Comparison of ENCODE assay signal across 8 cellular contexts in the genomic region with DNA sequence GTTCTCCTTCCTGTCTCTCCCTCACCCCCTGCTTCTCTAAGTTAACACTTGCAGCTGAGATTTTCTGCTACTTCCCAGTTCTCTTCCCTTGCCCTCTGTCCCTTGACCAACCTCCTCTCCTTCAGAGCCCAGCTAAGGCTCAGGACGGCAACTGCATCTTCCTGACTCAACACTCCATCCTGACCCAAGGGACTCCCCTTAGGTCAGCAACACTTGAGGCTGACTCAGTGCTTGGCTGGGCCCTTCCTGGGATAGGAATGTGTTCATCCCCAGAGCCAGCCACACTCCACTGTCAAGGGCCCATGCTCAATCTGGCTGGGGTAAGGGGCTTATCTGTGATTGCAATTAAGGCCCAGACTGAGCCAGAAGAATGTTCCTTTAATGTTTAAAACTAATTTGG. TPM values are rescaled to one million over a fixed set of nuclear protein-coding genes. Genes with fewer than 3 reads are reported as not detected.
A peak's percentile ranks its signal among the peaks of the same experiment; 100 is the strongest.
DNase-seq lines count a peak whose midpoint lies in the region; ATAC-seq and TF ChIP-seq lines count a peak whose summit lies in the region.

No MANE protein-coding gene starts in this region.

- no peaks in the 10 kb centered on the region for H3K27me3 ChIP-seq in CD8-positive, alpha-beta memory T cell (ENCODE audit: insufficient read depth, low read length, poor library complexity, severe bottlenecking)
- no peaks in the 10 kb centered on the region for H3K27me3 ChIP-seq in SK-N-SH (ENCODE audit: insufficient read depth)
- no peaks in the 10 kb centered on the region for H3K27me3 ChIP-seq in fibroblast of lung (ENCODE audit: control insufficient read depth, insufficient read depth, low read length)
- H3K27me3 ChIP-seq in psoas muscle (ENCODE audit: insufficient read depth in 3 of 3, low read length in 2 of 3), result peaks cover 0 to 7% (median 0%) of the 10 kb centered on the region in 3 donors

- peak overlapping the region; percentile 87 to 99 (median 92) for H3K27ac Mint-ChIP-seq in CD8-positive, alpha-beta memory T cell
- H3K27ac Mint-ChIP-seq in progenitor cell of endocrine pancreas, result no peak overlapping the region

- WGBS in SK-N-SH (ENCODE audit: low lambda C conversion rate), result 31% methylated on average over 1 of the region's 1 CpG
- WGBS in psoas muscle, 3 donors, result 62 to 67% (median 67%) methylated on average over 1 of the region's 1 CpG

- no peak overlapping the region for H3K27ac ChIP-seq in CD8-positive, alpha-beta memory T cell (ENCODE audit: low read depth, low read length)
- no peak overlapping the region; a peak in 1 of 4 replicates for H3K27ac ChIP-seq in SK-N-SH (ENCODE audit: low read depth in 2 of 2, low read length in 1 of 2)
- peak overlapping the region; percentile 78 for H3K27ac ChIP-seq in fibroblast of lung (ENCODE audit: insufficient read depth, low read length)
- H3K27ac ChIP-seq in psoas muscle, result peak overlapping the region; percentile 18

- intact Hi-C loops in psoas muscle (cut with DNase I), result loop anchor here in 1 of 2 donors (5.0 kb wide), 1 partner anchor 651 kb away; no protein-coding TSS in a partner anchor

- peak in 1 of 5 donors; percentile 26 for DNase-seq in CD8-positive, alpha-beta memory T cell
- DNase-seq in SK-N-SH (no peak), fibroblast of lung (ENCODE audit: low read depth in 2 of 2) (peak; percentile 79 to 80), psoas muscle (peak; percentile 82 to 83), progenitor cell of endocrine pancreas (ENCODE audit: low spot score, unreplicated experiment) (no peak), G401 (ENCODE audit: low spot score) (no peak)

- POLR2A ChIA-PET in CD8-positive, alpha-beta memory T cell (lab: Charles Lee), result no interaction called here
- POLR2A ChIA-PET in SK-N-SH (lab: Yijun Ruan, JAX), result interaction anchor here (1.2 kb wide), 1 partner anchor 12 kb away, joined by 3 read pairs; no protein-coding TSS in a partner anchor

- in situ Hi-C loops in G401 (cut with HindIII; ENCODE audit: low sequenced_read_pairs), result no loop called here

- TF ChIP-seq EP300 in SK-N-SH (IDR thresholded peaks at IDR 0.05; ENCODE audit: borderline replicate concordance in 1 of 2, low read depth in 1 of 2, low read length in 1 of 2), result no peak

- H3K4me3 ChIP-seq in CD8-positive, alpha-beta memory T cell (ENCODE audit: low read length), result no peak overlapping the region
- H3K4me3 ChIP-seq in SK-N-SH (ENCODE audit: low read depth in 2 of 2, low read length in 1 of 2), result no peak overlapping the region
- H3K4me3 ChIP-seq in fibroblast of lung (replicated peaks in 1 of 4; ENCODE audit: control extremely low read depth in 1 of 4, insufficient read depth in 1 of 4, low read depth in 3 of 4, low read length in 4 of 4), result peak overlapping the region in 1 of 4 experiments; percentile 48
- H3K4me3 ChIP-seq in psoas muscle, result peak overlapping the region; percentile 74

- ATAC-seq in psoas muscle, result peak; percentile 41 to 52 (median 45)
- ATAC-seq in HG03571 (IDR thresholded peaks at IDR 0.05; ENCODE audit: unreplicated experiment), result no peak
- no peak for ATAC-seq in GM18505 (IDR thresholded peaks at IDR 0.05; ENCODE audit: unreplicated experiment)

- no peaks in the 10 kb centered on the region for H3K9me2 ChIP-seq in SK-N-SH

- CTCF ChIA-PET in CD8-positive, alpha-beta memory T cell (lab: Charles Lee), result interaction anchor here (1.0 to 1.2 kb wide), 2 partner anchors 12 to 33 kb away, joined by 3 read pairs; no protein-coding TSS in a partner anchor
- CTCF ChIA-PET in SK-N-SH (lab: Yijun Ruan, JAX), result no interaction called here

- peaks cover 30% of the 10 kb centered on the region for H3K4me1 ChIP-seq in CD8-positive, alpha-beta memory T cell (ENCODE audit: insufficient read depth, low read length)
- H3K4me1 ChIP-seq in SK-N-SH (ENCODE audit: control insufficient read depth in 1 of 2, insufficient read depth in 2 of 2, low read depth in 1 of 2, low read length in 1 of 2), result peaks cover 0 to 18% of the 10 kb centered on the region in 2 experiments; a peak in 1 of 4 replicates
- peaks cover 42% of the 10 kb centered on the region for H3K4me1 ChIP-seq in fibroblast of lung (ENCODE audit: control insufficient read depth, extremely low read depth, insufficient read depth, low read length)
- peaks cover 26% of the 10 kb centered on the region for H3K4me1 ChIP-seq in psoas muscle

- peaks cover 25% of the 10 kb centered on the region for H3K36me3 ChIP-seq in CD8-positive, alpha-beta memory T cell (ENCODE audit: insufficient read depth, low read length)
- H3K36me3 ChIP-seq in SK-N-SH (replicated peaks in 1 of 2; ENCODE audit: control insufficient read depth in 1 of 2, insufficient read depth in 2 of 2, low read length in 1 of 2) (peaks cover 33 to 38% of the 10 kb centered on the region in 2 experiments), fibroblast of lung (ENCODE audit: control insufficient read depth, insufficient read depth, low read length) (peaks cover 38% of the 10 kb centered on the region), psoas muscle (ENCODE audit: insufficient read depth in 1 of 2, low read depth in 1 of 2) (peaks cover 7 to 60% of the 10 kb centered on the region in 2 donors)

- H3K36me3 Mint-ChIP-seq in CD8-positive, alpha-beta memory T cell, result peaks cover 9 to 76% (median 12%) of the 10 kb centered on the region in 3 donors
- peaks cover 14% of the 10 kb centered on the region for H3K36me3 Mint-ChIP-seq in progenitor cell of endocrine pancreas (ENCODE audit: insufficient read depth)

- peaks cover 5% of the 10 kb centered on the region for H3F3A ChIP-seq in SK-N-SH (replicated peaks; ENCODE audit: insufficient read depth)

- TF ChIP-seq CTCF in SK-N-SH (IDR thresholded peaks at IDR 0.05) (no peak), fibroblast of lung (conservative IDR thresholded peaks at IDR 0.05 in 1 of 2, IDR thresholded peaks at IDR 0.05 in 1 of 2; ENCODE audit: low read depth in 1 of 2, low read length in 2 of 2) (no peak), psoas muscle (IDR thresholded peaks at IDR 0.05) (no peak), progenitor cell of endocrine pancreas (IDR thresholded peaks at IDR 0.05; ENCODE audit: unreplicated experiment) (no peak)

- no peaks in the 10 kb centered on the region for H4K20me1 ChIP-seq in SK-N-SH (ENCODE audit: insufficient read depth)
- H4K20me1 ChIP-seq in fibroblast of lung (ENCODE audit: control insufficient read depth, extremely low read depth, insufficient read depth, low read length), result no peaks in the 10 kb centered on the region

- H3K27me3 Mint-ChIP-seq in CD8-positive, alpha-beta memory T cell, result no peaks in the 10 kb centered on the region
- no peaks in the 10 kb centered on the region for H3K27me3 Mint-ChIP-seq in progenitor cell of endocrine pancreas

- no peaks in the 10 kb centered on the region for H3K9me3 Mint-ChIP-seq in CD8-positive, alpha-beta memory T cell
- no peaks in the 10 kb centered on the region for H3K9me3 Mint-ChIP-seq in progenitor cell of endocrine pancreas (ENCODE audit: low read depth)

- no peak for TF ChIP-seq RAD21 in SK-N-SH (IDR thresholded peaks at IDR 0.05; ENCODE audit: low read length)

- H2AFZ ChIP-seq in SK-N-SH (ENCODE audit: low read depth) (no peak overlapping the region), fibroblast of lung (ENCODE audit: low read length) (no peak overlapping the region)

- no peaks in the 10 kb centered on the region for H3K9me3 ChIP-seq in CD8-positive, alpha-beta memory T cell (ENCODE audit: low read length)
- H3K9me3 ChIP-seq in SK-N-SH, result no peaks in the 10 kb centered on the region
- H3K9me3 ChIP-seq in fibroblast of lung (ENCODE audit: control insufficient read depth, insufficient read depth, low read depth, low read length), result no peaks in the 10 kb centered on the region
- no peaks in the 10 kb centered on the region for H3K9me3 ChIP-seq in psoas muscle

- peaks cover 49 to 78% (median 60%) of the 10 kb centered on the region in 3 donors for H3K4me1 Mint-ChIP-seq in CD8-positive, alpha-beta memory T cell
- H3K4me1 Mint-ChIP-seq in progenitor cell of endocrine pancreas (ENCODE audit: low read depth), result no peaks in the 10 kb centered on the region

- H3K79me2 ChIP-seq in SK-N-SH (ENCODE audit: insufficient read depth), result no peaks in the 10 kb centered on the region
- peaks cover 35% of the 10 kb centered on the region for H3K79me2 ChIP-seq in fibroblast of lung (ENCODE audit: control insufficient read depth, insufficient read depth, low read length)

- H3K4me3 Mint-ChIP-seq in CD8-positive, alpha-beta memory T cell, result peak overlapping the region; percentile 53 to 97 (median 91)
- H3K4me3 Mint-ChIP-seq in progenitor cell of endocrine pancreas (ENCODE audit: low read depth), result no peak overlapping the region

- no peak overlapping the region for H3K9ac ChIP-seq in SK-N-SH
- no peak overlapping the region for H3K9ac ChIP-seq in fibroblast of lung (ENCODE audit: insufficient read depth, low read length)

- H3K4me2 ChIP-seq in SK-N-SH (no peak overlapping the region), fibroblast of lung (ENCODE audit: extremely low read depth, insufficient read depth, low read length) (peak overlapping the region; percentile 67)

- no peak for TF ChIP-seq POLR2A in GM18505 (IDR thresholded peaks at IDR 0.05; ENCODE audit: borderline replicate concordance, extremely low read depth, insufficient read depth, insufficient read length)

RNA-seq across cellular contexts. Expression of gene CALHM2, which starts 3.4 kb away (rescaled TPM):
- total RNA-seq in CD8-positive, alpha-beta memory T cell, result 10 to 100 TPM; 20.4 to 22.2 TPM
- 92.7 TPM for polyA plus RNA-seq in CD8-positive, alpha-beta memory T cell
- polyA plus RNA-seq in SK-N-SH (2012; rRNA removed) (0.10 and 0.23 TPM in 2 replicates), fibroblast of lung (29.8 and 37.2 TPM in 2 replicates), psoas muscle (1 to 10 TPM; 6.3 to 7.8 (median 7.5) TPM)
- 0.05 and 0.12 TPM in 2 replicates for polyA plus RNA-seq in SK-N-SH (2012; cell fraction: cytosol; rRNA removed)
- polyA plus RNA-seq in SK-N-SH (2012; cell fraction: nucleus; rRNA removed), result 0.04 and 0.05 TPM in 2 replicates
- total RNA-seq in fibroblast of lung (31.6 and 35.8 TPM in 2 replicates), psoas muscle (1 to 10 TPM; 6.5 to 9.3 (median 7.3) TPM), progenitor cell of endocrine pancreas (0.58 and 0.69 TPM in 2 replicates)
- 41.0 and 49.0 TPM in 2 replicates for polyA plus RNA-seq in fibroblast of lung (2012)
- 61.1 and 62.8 TPM in 2 replicates for polyA minus RNA-seq in fibroblast of lung (ENCODE audit: low replicate concordance)
- 0.68 and 2.0 TPM in 2 replicates for total RNA-seq in G401 (2014; rRNA removed; shearing (Covaris generic))

RNA-seq across cellular contexts. Expression of gene CALHM1, which starts 9.9 kb away (rescaled TPM):
- not detected for total RNA-seq in CD8-positive, alpha-beta memory T cell
- polyA plus RNA-seq in CD8-positive, alpha-beta memory T cell, result not detected
- polyA plus RNA-seq in SK-N-SH (2012; rRNA removed), result not detected in 2 replicates
- polyA plus RNA-seq in SK-N-SH (2012; cell fraction: cytosol; rRNA removed), result not detected in 2 replicates
- not detected in 2 replicates for polyA plus RNA-seq in SK-N-SH (2012; cell fraction: nucleus; rRNA removed)
- total RNA-seq in fibroblast of lung, result not detected in 2 replicates
- not detected in 2 replicates for polyA plus RNA-seq in fibroblast of lung
- polyA plus RNA-seq in fibroblast of lung (2012), result 0.03 TPM in 1 of 2 replicates, not detected in the other
- not detected in 2 replicates for polyA minus RNA-seq in fibroblast of lung (ENCODE audit: low replicate concordance)
- total RNA-seq in psoas muscle, result not detected
- polyA plus RNA-seq in psoas muscle, result not detected
- total RNA-seq in progenitor cell of endocrine pancreas, result not detected in 2 replicates
- total RNA-seq in G401 (2014; rRNA removed; shearing (Covaris generic)), result not detected in 2 replicates

RNA-seq across cellular contexts. Expression of gene CALHM3, which starts 30.3 kb away (rescaled TPM):
- not detected for total RNA-seq in CD8-positive, alpha-beta memory T cell
- not detected for polyA plus RNA-seq in CD8-positive, alpha-beta memory T cell
- not detected in 2 replicates for polyA plus RNA-seq in SK-N-SH (2012; rRNA removed)
- not detected in 2 replicates for polyA plus RNA-seq in SK-N-SH (2012; cell fraction: cytosol; rRNA removed)
- polyA plus RNA-seq in SK-N-SH (2012; cell fraction: nucleus; rRNA removed), result not detected in 2 replicates
- not detected in 2 replicates for total RNA-seq in fibroblast of lung
- polyA plus RNA-seq in fibroblast of lung, result not detected in 2 replicates
- not detected in 2 replicates for polyA plus RNA-seq in fibroblast of lung (2012)
- polyA minus RNA-seq in fibroblast of lung (ENCODE audit: low replicate concordance), result 0.15 TPM in 1 of 2 replicates, not detected in the other
- not detected for total RNA-seq in psoas muscle
- not detected for polyA plus RNA-seq in psoas muscle
- 0.41 and 1.3 TPM in 2 replicates for total RNA-seq in progenitor cell of endocrine pancreas
- total RNA-seq in G401 (2014; rRNA removed; shearing (Covaris generic)), result not detected in 2 replicates

RNA-seq across cellular contexts. Expression of gene NEURL1, which starts 44.8 kb away (rescaled TPM):
- total RNA-seq in CD8-positive, alpha-beta memory T cell, result 1 to 10 TPM; 1.5 to 1.6 TPM
- polyA plus RNA-seq in CD8-positive, alpha-beta memory T cell, result 0.69 TPM
- 0.05 and 0.19 TPM in 2 replicates for polyA plus RNA-seq in SK-N-SH (2012; rRNA removed)
- 0.04 and 0.05 TPM in 2 replicates for polyA plus RNA-seq in SK-N-SH (2012; cell fraction: cytosol; rRNA removed)
- polyA plus RNA-seq in SK-N-SH (2012; cell fraction: nucleus; rRNA removed), result 0.12 and 0.36 TPM in 2 replicates
- under 0.01 TPM in 1 of 2 replicates, not detected in the other for total RNA-seq in fibroblast of lung
- 0.11 and 0.12 TPM in 2 replicates for polyA plus RNA-seq in fibroblast of lung
- 0.37 and 0.47 TPM in 2 replicates for polyA plus RNA-seq in fibroblast of lung (2012)
- polyA minus RNA-seq in fibroblast of lung (ENCODE audit: low replicate concordance), result 0.19 TPM in 1 of 2 replicates, not detected in the other
- total RNA-seq in psoas muscle, result 100 to 1,000 TPM in 1 of 4 donors, 10 to 100 TPM in 3; 33.6 to 103 (median 71.4) TPM
- 10 to 100 TPM; 10.9 to 87.0 (median 35.9) TPM for polyA plus RNA-seq in psoas muscle
- 17.6 and 21.5 TPM in 2 replicates for total RNA-seq in progenitor cell of endocrine pancreas
- total RNA-seq in G401 (2014; rRNA removed; shearing (Covaris generic)), result 0.68 and 0.95 TPM in 2 replicates

RNA-seq across cellular contexts. Expression of gene PDCD11, which starts 52.3 kb away (rescaled TPM):
- 10 to 100 TPM; 88.5 to 91.3 TPM for total RNA-seq in CD8-positive, alpha-beta memory T cell
- polyA plus RNA-seq in CD8-positive, alpha-beta memory T cell, result 16.4 TPM
- polyA plus RNA-seq in SK-N-SH (2012; rRNA removed), result 29.8 and 39.9 TPM in 2 replicates
- polyA plus RNA-seq in SK-N-SH (2012; cell fraction: cytosol; rRNA removed), result 12.8 and 18.1 TPM in 2 replicates
- 99.9 and 116 TPM in 2 replicates for polyA plus RNA-seq in SK-N-SH (2012; cell fraction: nucleus; rRNA removed)
- 28.8 and 34.0 TPM in 2 replicates for total RNA-seq in fibroblast of lung
- polyA plus RNA-seq in fibroblast of lung, result 10.0 and 15.1 TPM in 2 replicates
- polyA plus RNA-seq in fibroblast of lung (2012), result 14.3 and 22.2 TPM in 2 replicates
- 35.6 and 66.2 TPM in 2 replicates for polyA minus RNA-seq in fibroblast of lung (ENCODE audit: low replicate concordance)
- 10 to 100 TPM; 14.5 to 34.7 (median 25.0) TPM for total RNA-seq in psoas muscle
- polyA plus RNA-seq in psoas muscle, result 10 to 100 TPM; 13.1 to 34.0 (median 19.1) TPM
- total RNA-seq in progenitor cell of endocrine pancreas, result 56.1 and 58.1 TPM in 2 replicates
- 42.4 and 60.6 TPM in 2 replicates for total RNA-seq in G401 (2014; rRNA removed; shearing (Covaris generic))

Comparison
In these comparisons a context has a peak if more than half of its experiments do, and no peak if none do; other contexts are left out.
1. DNase-seq: peak in fibroblast of lung (2 of 2) and psoas muscle (2 of 2); none in SK-N-SH (single experiment), progenitor cell of endocrine pancreas (single experiment) and G401 (single experiment).
2. H3K27ac ChIP-seq: peak in fibroblast of lung (single experiment) and psoas muscle (single experiment); none in CD8-positive, alpha-beta memory T cell (single experiment) and SK-N-SH (0 of 2).
3. ATAC-seq: peak in psoas muscle (4 of 4); none in HG03571 (single experiment) and GM18505 (single experiment).